ENCODE assay signal across 13 cellular contexts in the genomic region with DNA sequence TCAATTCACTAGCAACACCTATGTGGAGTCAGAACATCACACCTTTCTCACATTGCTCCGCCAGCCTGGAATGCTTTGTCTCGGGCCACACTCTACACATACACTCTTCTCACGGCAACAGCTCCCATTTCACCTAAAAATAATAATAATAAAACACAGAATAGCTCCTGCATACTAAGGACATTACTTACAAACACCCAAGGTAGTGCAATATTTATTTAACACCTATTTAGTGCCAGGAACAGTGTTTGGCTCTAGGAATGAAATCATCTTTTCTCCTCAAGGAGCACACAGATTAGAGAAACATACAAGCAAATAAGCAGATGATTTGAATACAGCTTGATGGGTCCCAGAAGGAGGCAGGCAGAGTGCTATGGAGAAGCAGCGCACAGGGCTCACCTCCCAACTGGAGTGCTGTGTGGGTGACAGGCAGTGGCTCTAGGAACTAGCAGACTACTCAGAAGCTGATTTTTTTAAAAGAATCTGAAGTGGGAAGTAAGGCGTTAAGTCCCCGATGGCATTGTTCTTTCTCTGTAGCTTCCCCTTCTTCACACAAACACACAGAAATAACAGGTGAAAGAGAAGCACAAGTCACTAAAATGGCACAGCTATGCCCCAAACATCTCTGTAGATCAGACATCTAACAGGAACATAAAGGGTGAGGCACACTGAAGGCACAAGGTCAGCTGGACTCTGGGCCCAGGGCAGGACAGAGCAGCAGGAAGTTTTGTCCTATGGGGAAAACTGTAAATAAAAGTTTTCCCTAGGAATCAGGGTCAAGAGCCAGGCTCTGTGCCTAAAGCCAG. TPM values are rescaled to one million over a fixed set of nuclear protein-coding genes. Genes with fewer than 3 reads are reported as not detected.
DNase-seq lines count a peak whose midpoint lies in the region; ATAC-seq and TF ChIP-seq lines count a peak whose summit lies in the region.
"Had no signal": no experiment of that assay in that cellular context is flagged by ENCODE, and none has a peak within 500 bp of the region (broad histone marks: within the 10 kb centered on the region; RNA-seq: fewer than 3 reads in every experiment).

No MANE protein-coding gene starts in this region.

- H3F3A ChIP-seq in GM23248 (ENCODE audit: insufficient read depth) (no peaks in the 10 kb centered on the region), SU-DHL-6 (ENCODE audit: insufficient read depth) (peaks cover 28% of the 10 kb centered on the region)

- no peak overlapping the region for H2AFZ ChIP-seq in GM23248
- no peak overlapping the region for H2AFZ ChIP-seq in SU-DHL-6 (ENCODE audit: low read depth, low read length, severe bottlenecking)

- intact Hi-C loops in lower lobe of right lung (cut with DNase I) = no loop called here

- H3K36me3 ChIP-seq in GM23248 (ENCODE audit: low read depth) (no peaks in the 10 kb centered on the region), SU-DHL-6 (ENCODE audit: low read length) (peaks cover 43% of the 10 kb centered on the region; the same call in 1 of the 2 replicates), lower lobe of right lung (no peaks in the 10 kb centered on the region)
- H3K36me3 ChIP-seq: tibial nerve had no signal

- DNase-seq in AML-193 (lab: John Stamatoyannopoulos, UW) = peak; percentile 41 to 42
- DNase-seq in GM23248 = no peak
- no peak for DNase-seq in lower lobe of right lung
- no peak for DNase-seq in activated CD8-positive, alpha-beta memory T cell treated with anti-CD3 and anti-CD28 coated beads for 24 hours
- DNase-seq in NCI-H82 (lab: John Stamatoyannopoulos, UW) = no peak
- DNase-seq in UCSD-AML1 (lab: John Stamatoyannopoulos, UW; ENCODE audit: unreplicated experiment) = no peak
- DNase-seq in SK-N-DZ (ENCODE audit: low spot score) = no peak
- DNase-seq: activated CD4-positive, alpha-beta T cell treated with anti-CD3 and anti-CD28 coated beads for 4 hours; DMS53; NCI-H1092 had no signal

- H4K20me1 ChIP-seq in GM23248 (ENCODE audit: insufficient read depth) (no peaks in the 10 kb centered on the region), SU-DHL-6 (ENCODE audit: low read depth, low read length) (peaks cover 23% of the 10 kb centered on the region)

- ATAC-seq in lower lobe of right lung = peak; percentile 38 to 60

- H3K27ac ChIP-seq in GM23248 (no peak overlapping the region), SU-DHL-6 (ENCODE audit: low read depth, low read length) (peak overlapping the region; percentile 49), lower lobe of right lung (no peak overlapping the region)
- H3K27ac ChIP-seq: coronary artery had no signal

- H3K9ac ChIP-seq in GM23248 (no peak overlapping the region), SU-DHL-6 (ENCODE audit: low read length) (no peak overlapping the region)

- TF ChIP-seq CTCF in SU-DHL-6 (IDR thresholded peaks at IDR 0.05; ENCODE audit: insufficient read depth, low read length, poor library complexity, severe bottlenecking) = no peak
- TF ChIP-seq CTCF in lower lobe of right lung (IDR thresholded peaks at IDR 0.05) = no peak

- H3K4me2 ChIP-seq in GM23248 (ENCODE audit: unreplicated experiment) (peak overlapping the region; percentile 10), SU-DHL-6 (ENCODE audit: low read depth, low read length, poor library complexity, severe bottlenecking) (no peak overlapping the region)

- H3K9me3 ChIP-seq in GM23248 (ENCODE audit: low read depth) = no peaks in the 10 kb centered on the region
- H3K9me3 ChIP-seq in SU-DHL-6 (ENCODE audit: insufficient read depth, low read length) = no peaks in the 10 kb centered on the region
- H3K9me3 ChIP-seq in lower lobe of right lung = no peaks in the 10 kb centered on the region
- H3K9me3 ChIP-seq: tibial nerve had no signal

- H3K27me3 ChIP-seq in GM23248 (replicated peaks; ENCODE audit: insufficient read depth) = no peaks in the 10 kb centered on the region
- no peaks in the 10 kb centered on the region for H3K27me3 ChIP-seq in SU-DHL-6 (ENCODE audit: low read length)
- H3K27me3 ChIP-seq in lower lobe of right lung (ENCODE audit: low read depth) = no peaks in the 10 kb centered on the region
- H3K27me3 ChIP-seq: tibial nerve had no signal

- H3K79me2 ChIP-seq in GM23248 (ENCODE audit: insufficient read depth) (peaks cover 30% of the 10 kb centered on the region), SU-DHL-6 (ENCODE audit: insufficient read depth, low read length) (peaks cover 100% of the 10 kb centered on the region)

- H3K4me1 ChIP-seq in GM23248 (ENCODE audit: insufficient read depth) (peaks cover 6% of the 10 kb centered on the region; the same call in 1 of the 2 replicates), lower lobe of right lung (peaks cover 8% of the 10 kb centered on the region)

- H3K9me2 ChIP-seq in GM23248 (ENCODE audit: insufficient read depth) (no peaks in the 10 kb centered on the region), SU-DHL-6 (replicated peaks; ENCODE audit: insufficient read depth, low read length) (no peaks in the 10 kb centered on the region)

- WGBS in GM23248 (ENCODE audit: low coverage in 1 of 2, low lambda C conversion rate in 2 of 2, missing lambda C conversion rate in 2 of 2), 2 experiments = 98 to 99% methylated on average over 6 of the region's 6 CpGs

- H3K4me3 ChIP-seq in GM23248 (no peak overlapping the region), SU-DHL-6 (ENCODE audit: insufficient read depth, low read length, poor library complexity, severe bottlenecking) (no peak overlapping the region), lower lobe of right lung (no peak overlapping the region)
- H3K4me3 ChIP-seq: coronary artery, tibial nerve had no signal

- in situ Hi-C loops in GM23248 (cut with MboI) = no loop called here

RNA-seq across cellular contexts. Expression of a gene that starts 16.7 kb away (rescaled TPM):
- 7.3 and 9.2 TPM in 2 replicates for total RNA-seq in GM23248 (2014; rRNA removed; shearing (Covaris generic))
- 4.4 and 4.8 TPM in 2 replicates for polyA plus RNA-seq in GM23248 (2016; fragmentation: Nextera tagmentation; extraction: Ambion mirVana)
- total RNA-seq in lower lobe of right lung = 20.0 TPM
- polyA plus RNA-seq in SK-N-DZ (2014; cell fraction: cytosol; rRNA removed) = 15.8 and 19.0 TPM in 2 replicates
- 12.5 and 13.6 TPM in 2 replicates for polyA plus RNA-seq in SK-N-DZ (2014; cell fraction: nucleus; rRNA removed)

Comparison
In these comparisons a context has a peak if more than half of its experiments do, and no peak if none do; other contexts are left out.
1. DNase-seq: peak in AML-193 (2 of 2); none in GM23248 (single experiment), lower lobe of right lung (single experiment), activated CD8-positive, alpha-beta memory T cell treated with anti-CD3 and anti-CD28 coated beads for 24 hours (single experiment), NCI-H82 (single experiment), UCSD-AML1 (single experiment) and SK-N-DZ (single experiment).